10 cellular contexts compared by ENCODE assay signal in genomic region chr13:77323858-77324257, GRCh38. TPM values are rescaled to one million over a fixed set of nuclear protein-coding genes. Genes with fewer than 3 reads are reported as not detected.
DNase-seq lines count a peak whose midpoint lies in the region; ATAC-seq and TF ChIP-seq lines count a peak whose summit lies in the region.
"Had no signal": no experiment of that assay in that cellular context is flagged by ENCODE, and none has a peak within 500 bp of the region (broad histone marks: within the 10 kb centered on the region; RNA-seq: fewer than 3 reads in every experiment).

No MANE protein-coding gene starts in this region.

- H4K20me1 ChIP-seq in DOHH2 (ENCODE audit: control insufficient read depth, insufficient read depth, low read depth, low read length): peaks cover 39% of the 10 kb centered on the region

- H3K36me3 Mint-ChIP-seq in activated B cell treated with CpG ODN at 0.5 μM for 24 hours (ENCODE audit: low read depth) (peaks cover 21% of the 10 kb centered on the region), natural killer cell (no peaks in the 10 kb centered on the region)

- TF ChIP-seq CTCF in DOHH2 (IDR thresholded peaks at IDR 0.05; ENCODE audit: low read depth, low read length, poor library complexity, severe bottlenecking) (no peak), LNCaP clone FGC (IDR thresholded peaks at IDR 0.05; ENCODE audit: control insufficient read depth, extremely low read depth, insufficient read depth) (no peak), activated B cell treated with CpG ODN at 0.5 μM for 24 hours (IDR thresholded peaks at IDR 0.05) (no peak), natural killer cell (IDR thresholded peaks at IDR 0.05) (no peak)

- H3K4me2 ChIP-seq in DOHH2 (ENCODE audit: low read length): peak overlapping the region; percentile 81

- POLR2A ChIA-PET in activated B cell treated with CpG ODN at 0.5 μM for 24 hours (lab: Charles Lee): no interaction called here

- no peaks in the 10 kb centered on the region for H3K9me2 ChIP-seq in DOHH2 (replicated peaks; ENCODE audit: control insufficient read depth, low read length)
- H3K9me2 ChIP-seq: SK-N-SH had no signal

- intact Hi-C loops in activated B cell treated with CpG ODN at 0.5 μM for 24 hours (cut with micrococcal nuclease): no loop called here
- intact Hi-C loops in natural killer cell (cut with micrococcal nuclease): loop anchor here (2.0 kb wide), 1 partner anchor 17 kb away; no protein-coding TSS in a partner anchor
- intact Hi-C loops in head of caudate nucleus (cut with DNase I): loop anchor here (10.0 kb wide), 1 partner anchor 371 kb away; the partner anchor contains the start of gene SLAIN1

- peaks cover 86% of the 10 kb centered on the region for H3K4me1 Mint-ChIP-seq in activated B cell treated with CpG ODN at 0.5 μM for 24 hours
- peaks cover 71 to 84% of the 10 kb centered on the region in 2 donors for H3K4me1 Mint-ChIP-seq in natural killer cell

- H3K9me3 Mint-ChIP-seq in activated B cell treated with CpG ODN at 0.5 μM for 24 hours (no peaks in the 10 kb centered on the region), natural killer cell (no peaks in the 10 kb centered on the region)
- H3K9me3 Mint-ChIP-seq: H9 had no signal

- no peak for DNase-seq in LNCaP clone FGC (ENCODE audit: low read depth)
- no peak for DNase-seq in activated B cell treated with CpG ODN at 0.5 μM for 24 hours
- no peak for DNase-seq in natural killer cell
- DNase-seq in head of caudate nucleus: no peak
- DNase-seq in stimulated activated CD4-positive, alpha-beta T cell treated with anti-CD3 and anti-CD28 coated beads, Interleukin-12 subunit alpha, Interleukin-12 subunit beta, amount 100 ng/mL, for 4 hours: no peak
- no peak for DNase-seq in midbrain (lab: John Stamatoyannopoulos, UW)
- DNase-seq: H9, SK-N-SH had no signal

- no peaks in the 10 kb centered on the region for H3K27me3 ChIP-seq in DOHH2 (ENCODE audit: control insufficient read depth, low read length)

- peaks cover 44% of the 10 kb centered on the region for H3K4me1 ChIP-seq in DOHH2 (ENCODE audit: control insufficient read depth, low read length)

- no peaks in the 10 kb centered on the region for H3K9me3 ChIP-seq in DOHH2 (ENCODE audit: control insufficient read depth, insufficient read depth, low read length)
- H3K9me3 ChIP-seq: SK-N-SH had no signal

- H3K27ac Mint-ChIP-seq in activated B cell treated with CpG ODN at 0.5 μM for 24 hours (peak overlapping the region; percentile 69), natural killer cell (peak overlapping the region; percentile 44 to 94)
- H3K27ac Mint-ChIP-seq: H9 had no signal

- H3K4me3 ChIP-seq in DOHH2 (ENCODE audit: low read length) (peak overlapping the region; percentile 80), LNCaP clone FGC (ENCODE audit: low read depth, low read length) (peak overlapping the region; percentile 88; the same call in 1 of the 2 replicates)

- ATAC-seq in activated B cell treated with CpG ODN at 0.5 μM for 24 hours (ENCODE audit: low read depth): no peak
- no peak for ATAC-seq in natural killer cell
- ATAC-seq in HG03354 (IDR thresholded peaks at IDR 0.05; ENCODE audit: poor library complexity, severe bottlenecking, unreplicated experiment): no peak

- H3K4me3 Mint-ChIP-seq in activated B cell treated with CpG ODN at 0.5 μM for 24 hours: peak overlapping the region; percentile 97
- H3K4me3 Mint-ChIP-seq in natural killer cell: peak overlapping the region; percentile 96
- H3K4me3 Mint-ChIP-seq: H9 had no signal

- peaks cover 9% of the 10 kb centered on the region for H3K36me3 ChIP-seq in DOHH2 (ENCODE audit: control insufficient read depth, low read length)

- peaks cover 80% of the 10 kb centered on the region for H3K79me2 ChIP-seq in DOHH2 (ENCODE audit: control insufficient read depth, low read length)

- peaks cover 10% of the 10 kb centered on the region for H3F3A ChIP-seq in DOHH2 (ENCODE audit: control insufficient read depth, insufficient read depth)

- no peak overlapping the region for H3K27ac ChIP-seq in DOHH2 (ENCODE audit: low read depth, low read length)

- H3K27me3 Mint-ChIP-seq in activated B cell treated with CpG ODN at 0.5 μM for 24 hours (no peaks in the 10 kb centered on the region), natural killer cell (ENCODE audit: low read depth in 2 of 2) (no peaks in the 10 kb centered on the region)

- CTCF ChIA-PET in activated B cell treated with CpG ODN at 0.5 μM for 24 hours (lab: Charles Lee): interaction anchor here (7.4 kb wide), 1 partner anchor 155 kb away, joined by 95 read pairs; no protein-coding TSS in a partner anchor

RNA-seq across cellular contexts. Expression of gene MYCBP2, which starts 3.0 kb away (rescaled TPM):
- total RNA-seq in activated B cell treated with CpG ODN at 0.5 μM for 24 hours (310 and 314 TPM in 2 replicates), natural killer cell (100 to 1,000 TPM; 119 to 155 (median 147) TPM)
